In the genomic region with DNA sequence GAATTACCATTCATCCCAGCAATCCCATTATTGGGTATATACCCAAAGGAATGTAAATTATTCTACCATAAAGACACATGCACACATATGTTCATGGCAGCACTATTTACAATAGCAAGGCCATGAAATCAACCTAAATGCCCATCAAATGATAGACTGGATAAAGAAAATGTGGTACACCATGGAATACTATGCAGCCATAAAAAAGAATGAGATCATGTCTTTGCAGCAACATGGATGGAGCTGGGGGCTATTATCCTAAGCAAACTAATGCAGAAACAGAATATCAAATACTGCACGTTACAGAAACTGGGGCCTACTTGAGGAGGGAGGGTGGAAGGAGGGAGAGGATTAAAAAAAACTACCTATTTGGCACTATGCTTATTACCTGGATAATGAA, we compare ENCODE assay signal across 5 cellular contexts.
DNase-seq lines count a peak whose midpoint lies in the region; ATAC-seq, FAIRE-seq and TF ChIP-seq lines count a peak whose summit lies in the region.
"Not testable (repeated sequence)": the region's sequence is repeated elsewhere in the genome, so short reads cannot be mapped to it uniquely, and the experiment has no call there.

No MANE protein-coding gene starts in this region.

- not testable (repeated sequence) for H3K56ac ChIP-seq in IMR-90 (ENCODE audit: extremely low read depth, insufficient read depth, low read length)

- H4K91ac ChIP-seq in IMR-90 (ENCODE audit: insufficient read depth, low read depth, low read length), result not testable (repeated sequence)

- not testable (repeated sequence) for H3K9ac ChIP-seq in IMR-90 (ENCODE audit: low read depth, low read length); keratinocyte (ENCODE audit: control insufficient read depth, extremely low read depth, insufficient read depth, low read length)

- not testable (repeated sequence) for H3K23ac ChIP-seq in IMR-90 (ENCODE audit: low read depth, low read length)

- not testable (repeated sequence) for H3K4ac ChIP-seq in IMR-90 (ENCODE audit: low read depth, low read length)

- intact Hi-C loops in IMR-90 (cut with micrococcal nuclease); breast epithelium (cut with DNase I; ENCODE audit: low total_unique reads): not testable (repeated sequence)

- not testable (repeated sequence) for H3K18ac ChIP-seq in IMR-90 (ENCODE audit: low read depth, low read length)

- not testable (repeated sequence) for TF ChIP-seq CTCF in IMR-90 (conservative IDR thresholded peaks at IDR 0.05; ENCODE audit: low read depth, low read length); breast epithelium (IDR thresholded peaks at IDR 0.05); keratinocyte (optimal IDR thresholded peaks at IDR 0.05 in 1 of 3, IDR thresholded peaks at IDR 0.05 in 1 of 3, conservative IDR thresholded peaks at IDR 0.05 in 1 of 3; ENCODE audit: extremely low read depth in 1 of 3, insufficient read depth in 2 of 3, low read length in 3 of 3)

- H4K20me1 ChIP-seq in IMR-90 (ENCODE audit: insufficient read depth, low read length); keratinocyte (ENCODE audit: control insufficient read depth, extremely low read depth, insufficient read depth, low read length): not testable (repeated sequence)

- H3K9me1 ChIP-seq in IMR-90 (ENCODE audit: insufficient read depth, low read length); keratinocyte (ENCODE audit: control insufficient read depth, extremely low read depth, insufficient read depth, low read length): not testable (repeated sequence)

- dilution Hi-C loops in IMR-90 (cut with HindIII; ENCODE audit: low sequenced_read_pairs, unreplicated experiment); keratinocyte (cut with MboI; ENCODE audit: extremely low pct_ligation_motif_present, low sequenced_read_pairs): not testable (repeated sequence)

- not testable (repeated sequence) for H3K36me3 ChIP-seq in IMR-90 (ENCODE audit: control insufficient read depth, insufficient read depth, low read length); SJSA1; breast epithelium; keratinocyte (ENCODE audit: control insufficient read depth in 2 of 2, extremely low read depth in 1 of 2, insufficient read depth in 2 of 2, low read length in 2 of 2)

- in situ Hi-C loops in IMR-90 (cut with MboI; ENCODE audit: low sequenced_read_pairs), result not testable (repeated sequence)

- H2BK15ac ChIP-seq in IMR-90 (ENCODE audit: low read depth, low read length), result not testable (repeated sequence)

- not testable (repeated sequence) for H2AFZ ChIP-seq in IMR-90 (replicated peaks; ENCODE audit: low read length, poor library complexity); keratinocyte (ENCODE audit: control insufficient read depth, low read length)

- H3K14ac ChIP-seq in IMR-90 (replicated peaks; ENCODE audit: low read depth, low read length), result not testable (repeated sequence)

- not testable (repeated sequence) for H2BK20ac ChIP-seq in IMR-90 (ENCODE audit: low read depth, low read length)

- H4K5ac ChIP-seq in IMR-90 (ENCODE audit: low read depth, low read length), result not testable (repeated sequence)

- CTCF ChIA-PET in IMR-90 (lab: Yijun Ruan, JAX), result interaction anchor here (1.3 kb wide), 1 partner anchor 16 kb away, joined by 3 read pairs; no protein-coding TSS in a partner anchor

- not testable (repeated sequence) for TF ChIP-seq POLR2A in IMR-90 (IDR thresholded peaks at IDR 0.05; ENCODE audit: low read depth, low read length); breast epithelium (IDR thresholded peaks at IDR 0.05)

- WGBS in IMR-90 (ENCODE audit: extremely low coverage in 2 of 2, insufficient read length in 1 of 2), 2 experiments, result no CpG with 5 or more reads among the region's 1 CpG

- not testable (repeated sequence) for H3K27ac ChIP-seq in IMR-90 (ENCODE audit: insufficient read depth, low read length)
- H3K27ac ChIP-seq in SJSA1 (peak overlapping the region; percentile 72; the same call in 1 of the 2 replicates), breast epithelium (peak overlapping the region; percentile 64 to 65), epithelial cell of prostate (peak overlapping the region; percentile 96), keratinocyte (ENCODE audit: control insufficient read depth, insufficient read depth, low read length) (peak overlapping the region; percentile 59)

- not testable (repeated sequence) for ATAC-seq in IMR-90 (ENCODE audit: low read depth)

- DNase-seq in IMR-90; SJSA1 (ENCODE audit: low read depth in 1 of 2, low spot score in 2 of 2); breast epithelium (ENCODE audit: low spot score in 2 of 2); epithelial cell of prostate (ENCODE audit: low read depth, low spot score); keratinocyte (ENCODE audit: low read depth, low spot score): not testable (repeated sequence)

- not testable (repeated sequence) for H4K8ac ChIP-seq in IMR-90 (ENCODE audit: low read depth in 2 of 2, low read length in 2 of 2)

- not testable (repeated sequence) for H3K4me3 ChIP-seq in IMR-90 (ENCODE audit: insufficient read depth, low read depth, low read length); SJSA1; breast epithelium
- H3K4me3 ChIP-seq in keratinocyte (ENCODE audit: control insufficient read depth in 2 of 3, extremely low read depth in 1 of 3, insufficient read depth in 2 of 3, low read depth in 1 of 3, low read length in 3 of 3), result peak overlapping the region in 1 of 3 experiments; percentile 57

- FAIRE-seq in keratinocyte (lab: Jason Lieb, UNC), result not testable (repeated sequence)

- BruUV-seq in IMR-90 (replicated peaks; lab: Mats Ljungman, UMichigan), result not testable (repeated sequence)

- H3K4me1 ChIP-seq in IMR-90 (ENCODE audit: control insufficient read depth, insufficient read depth, low read length), result peaks cover 19% of the 10 kb centered on the region
- peaks cover 50% of the 10 kb centered on the region for H3K4me1 ChIP-seq in SJSA1 (replicated peaks)
- not testable (repeated sequence) for H3K4me1 ChIP-seq in breast epithelium
- H3K4me1 ChIP-seq in keratinocyte (ENCODE audit: control insufficient read depth, extremely low read depth, insufficient read depth, low read length), result peaks cover 34% of the 10 kb centered on the region

- not testable (repeated sequence) for H2BK120ac ChIP-seq in IMR-90 (ENCODE audit: low read depth, low read length)

- H3K27me3 ChIP-seq in IMR-90 (ENCODE audit: control insufficient read depth, insufficient read depth, low read length); SJSA1 (replicated peaks); breast epithelium; keratinocyte (ENCODE audit: control insufficient read depth, extremely low read depth, insufficient read depth, low read length): not testable (repeated sequence)

- H3K79me2 ChIP-seq in keratinocyte (ENCODE audit: control insufficient read depth, insufficient read depth, low read length), result not testable (repeated sequence)

- peak overlapping the region; percentile 95 for H2BK5ac ChIP-seq in IMR-90 (ENCODE audit: low read depth, low read length, poor library complexity, severe bottlenecking)

- POLR2A ChIA-PET in IMR-90 (lab: Charles Lee; ENCODE audit: unreplicated experiment), result interaction anchor here (0.5 kb wide), 1 partner anchor 34 kb away, joined by 3 read pairs; no protein-coding TSS in a partner anchor

- not testable (repeated sequence) for H2AK9ac ChIP-seq in IMR-90 (replicated peaks; ENCODE audit: low read depth, low read length, poor library complexity)

- not testable (repeated sequence) for H3K79me1 ChIP-seq in IMR-90 (ENCODE audit: low read depth in 1 of 2, low read length in 2 of 2)

- not testable (repeated sequence) for TF ChIP-seq RAD21 in IMR-90 (IDR thresholded peaks at IDR 0.05; ENCODE audit: low read length)

- not testable (repeated sequence) for H2AK5ac ChIP-seq in IMR-90 (ENCODE audit: low read depth, low read length)

- not testable (repeated sequence) for H3K4me2 ChIP-seq in IMR-90 (ENCODE audit: low read depth, low read length)
- H3K4me2 ChIP-seq in keratinocyte (ENCODE audit: control insufficient read depth, extremely low read depth, insufficient read depth, low read depth, low read length), result peak overlapping the region; percentile 77

- not testable (repeated sequence) for H3K9me3 ChIP-seq in IMR-90 (ENCODE audit: control insufficient read depth, insufficient read depth, low read length); SJSA1 (replicated peaks); breast epithelium; keratinocyte (ENCODE audit: control insufficient read depth, low read depth, low read length)
